Comparison of ENCODE assay signal across 8 cellular contexts in genomic region chr14:50003213-50004021, GRCh38.
A peak's percentile ranks its signal among the peaks of the same experiment; 100 is the strongest.
DNase-seq lines count a peak whose midpoint lies in the region; ATAC-seq, FAIRE-seq and TF ChIP-seq lines count a peak whose summit lies in the region.

No MANE protein-coding gene starts in this region.

- H3K4me1 Mint-ChIP-seq in Caco-2 (ENCODE audit: low read depth, unreplicated experiment) = peaks cover 41% of the 10 kb centered on the region
- H3K4me1 Mint-ChIP-seq in activated T-helper 17 cell treated with anti-CD3 and anti-CD28 coated beads, Interleukin-2, amount 50 U/mL, for 72 hours = peaks cover 36% of the 10 kb centered on the region

- peaks cover 13% of the 10 kb centered on the region for H3K36me3 Mint-ChIP-seq in Caco-2 (ENCODE audit: insufficient read depth, unreplicated experiment)
- H3K36me3 Mint-ChIP-seq in activated T-helper 17 cell treated with anti-CD3 and anti-CD28 coated beads, Interleukin-2, amount 50 U/mL, for 72 hours (ENCODE audit: low read depth) = peaks cover 94% of the 10 kb centered on the region

- H4K20me1 ChIP-seq in osteoblast (ENCODE audit: insufficient read depth, low read length) = no peaks in the 10 kb centered on the region

- DNase-seq in Caco-2 (peak; percentile 89 to 90), RCC 7860 (ENCODE audit: low spot score) (peak; percentile 60), foreskin melanocyte (peak; percentile 64), osteoblast (ENCODE audit: insufficient read length, low spot score, missing footprints) (peak; percentile 91), tibial artery (peak; percentile 79 to 88)

- H3K27ac Mint-ChIP-seq in Caco-2 (ENCODE audit: unreplicated experiment) = peak overlapping the region; percentile 97
- H3K27ac Mint-ChIP-seq in activated T-helper 17 cell treated with anti-CD3 and anti-CD28 coated beads, Interleukin-2, amount 50 U/mL, for 72 hours = peak overlapping the region; percentile 99

- peak overlapping the region; percentile 92 for H3K4me2 ChIP-seq in osteoblast (ENCODE audit: insufficient read depth, low read length)

- no peaks in the 10 kb centered on the region for H3K9me3 Mint-ChIP-seq in Caco-2 (ENCODE audit: unreplicated experiment)
- H3K9me3 Mint-ChIP-seq in activated T-helper 17 cell treated with anti-CD3 and anti-CD28 coated beads, Interleukin-2, amount 50 U/mL, for 72 hours = no peaks in the 10 kb centered on the region

- H3K4me3 ChIP-seq in Caco-2 (ENCODE audit: low read depth, low read length) (peak overlapping the region; percentile 49), osteoblast (ENCODE audit: insufficient read depth, low read length) (peak overlapping the region; percentile 74), tibial artery (peak overlapping the region; percentile 55 to 56)

- no peaks in the 10 kb centered on the region for H3K36me3 ChIP-seq in Caco-2 (ENCODE audit: control insufficient read depth, insufficient read depth, low read length)
- H3K36me3 ChIP-seq in osteoblast (ENCODE audit: insufficient read depth, low read length) = no peaks in the 10 kb centered on the region
- no peaks in the 10 kb centered on the region for H3K36me3 ChIP-seq in tibial artery

- CTCF ChIA-PET in Caco-2 (lab: Charles Lee) = interaction anchor here (0.6 to 2.1 kb wide), 13 partner anchors 17 to 166 kb away, joined by 3 to 14 read pairs (median 3); partner anchors contain the start of gene ARF6

- H3K27ac ChIP-seq in osteoblast (ENCODE audit: low read depth, low read length) (peak overlapping the region; percentile 99), tibial artery (peak overlapping the region; percentile 84 to 94)

- H3K9me3 ChIP-seq in Caco-2 (no peaks in the 10 kb centered on the region), osteoblast (ENCODE audit: low read depth, low read length) (no peaks in the 10 kb centered on the region), tibial artery (no peaks in the 10 kb centered on the region)

- H3K27me3 ChIP-seq in Caco-2 (replicated peaks; ENCODE audit: control insufficient read depth, insufficient read depth, low read length) (no peaks in the 10 kb centered on the region), osteoblast (ENCODE audit: insufficient read depth, low read length) (no peaks in the 10 kb centered on the region), tibial artery (no peaks in the 10 kb centered on the region)

- H3K27me3 Mint-ChIP-seq in Caco-2 (ENCODE audit: insufficient read depth, unreplicated experiment) = no peaks in the 10 kb centered on the region
- H3K27me3 Mint-ChIP-seq in activated T-helper 17 cell treated with anti-CD3 and anti-CD28 coated beads, Interleukin-2, amount 50 U/mL, for 72 hours = no peaks in the 10 kb centered on the region

- BruUV-seq in Caco-2 (replicated peaks; lab: Mats Ljungman, UMichigan) = TSS peak; percentile 73

- H3K79me2 ChIP-seq in osteoblast (ENCODE audit: insufficient read depth, low read length) = no peaks in the 10 kb centered on the region

- FAIRE-seq in RCC 7860 (lab: Jason Lieb, UNC) = no peak

- ATAC-seq in GM19455 (IDR thresholded peaks at IDR 0.05; ENCODE audit: unreplicated experiment) = peak; percentile 39
- ATAC-seq in HG03565 (IDR thresholded peaks at IDR 0.05; ENCODE audit: unreplicated experiment) = peak; percentile 26
- peak; percentile 5 for ATAC-seq in activated T-helper 17 cell treated with anti-CD3 and anti-CD28 coated beads, Interleukin-2, amount 50 U/mL, for 72 hours (replicated peaks)

- H2AFZ ChIP-seq in osteoblast (ENCODE audit: low read length) = peak overlapping the region; percentile 82

- intact Hi-C loops in Caco-2 (cut with micrococcal nuclease; ENCODE audit: unreplicated experiment) = loop anchor here (1.0 to 10.0 kb wide), 3 partner anchors 102 to 229 kb away; no protein-coding TSS in a partner anchor
- intact Hi-C loops in tibial artery (cut with DNase I; ENCODE audit: low total_unique reads) = loop anchor here (10.0 kb wide), 1 partner anchor 111 kb away; the partner anchor contains the start of gene VCPKMT

- POLR2A ChIA-PET in Caco-2 (lab: Charles Lee) = interaction anchor here (0.5 to 1.4 kb wide), 12 partner anchors 12 to 141 kb away, joined by 3 to 13 read pairs (median 4); partner anchors contain the start of gene ARF6

- peak; percentile 19 to 27 for TF ChIP-seq CTCF in Caco-2 (IDR thresholded peaks at IDR 0.05; ENCODE audit: insufficient read depth in 1 of 2, low read depth in 1 of 2, low read length in 1 of 2, severe bottlenecking in 1 of 2, unreplicated experiment in 1 of 2)
- TF ChIP-seq CTCF in osteoblast (IDR thresholded peaks at IDR 0.05; ENCODE audit: extremely low read depth, low read depth, low read length) = no peak
- peak; percentile 13 to 16 for TF ChIP-seq CTCF in tibial artery (IDR thresholded peaks at IDR 0.05)

- H3K4me3 Mint-ChIP-seq in Caco-2 (ENCODE audit: unreplicated experiment) = peak overlapping the region; percentile 88
- H3K4me3 Mint-ChIP-seq in activated T-helper 17 cell treated with anti-CD3 and anti-CD28 coated beads, Interleukin-2, amount 50 U/mL, for 72 hours = peak overlapping the region; percentile 86

- H3K4me1 ChIP-seq in Caco-2 (peaks cover 76% of the 10 kb centered on the region), osteoblast (ENCODE audit: insufficient read depth, low read length) (peaks cover 48% of the 10 kb centered on the region), tibial artery (peaks cover 0 to 57% (median 52%) of the 10 kb centered on the region in 4 donors)

Comparison
In these comparisons a context has a peak if more than half of its experiments do, and no peak if none do; other contexts are left out.
1. Peak in every context shown above with its lines: DNase-seq, ATAC-seq, H3K4me3 ChIP-seq and H3K27ac ChIP-seq.